ENCODE assay signal across 13 cellular contexts in the genomic region with DNA sequence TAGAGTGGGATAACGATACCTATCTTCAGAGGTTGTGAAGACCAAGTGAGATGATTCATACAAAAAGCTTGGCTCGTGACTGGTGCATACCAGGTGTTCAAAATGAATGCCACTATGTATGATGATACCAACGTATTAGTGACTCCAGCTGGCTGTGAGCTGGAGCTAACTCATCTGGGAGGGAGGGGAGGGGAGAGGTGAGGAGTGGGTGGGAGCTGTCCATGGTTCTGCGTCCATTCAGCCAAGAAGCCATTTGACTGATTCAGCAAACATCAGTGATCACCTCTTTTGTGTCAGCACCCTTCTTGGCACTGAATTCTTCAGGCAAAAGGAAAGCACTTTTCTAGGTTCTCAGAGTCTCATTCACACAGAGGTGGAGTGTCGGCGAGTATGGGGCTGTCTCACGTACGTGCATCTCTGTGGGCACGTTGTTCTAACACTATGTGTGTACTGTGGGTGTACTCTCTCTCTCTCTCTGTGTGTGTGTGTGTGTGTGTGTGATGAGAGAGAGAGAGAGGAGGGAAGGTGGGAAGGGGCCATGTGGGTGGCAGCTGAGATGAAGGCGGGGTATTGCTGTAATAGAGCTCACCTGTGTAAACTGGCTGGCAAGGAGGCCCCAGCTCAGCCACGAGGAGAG.
DNase-seq lines count a peak whose midpoint lies in the region; ATAC-seq, FAIRE-seq and TF ChIP-seq lines count a peak whose summit lies in the region.
"Had no signal": no experiment of that assay in that cellular context is flagged by ENCODE, and none has a peak within 500 bp of the region (broad histone marks: within the 10 kb centered on the region; RNA-seq: fewer than 3 reads in every experiment).

No MANE protein-coding gene starts in this region.

- H3K9ac ChIP-seq in H1 (replicated peaks in 1 of 4; ENCODE audit: extremely low read depth in 1 of 4, low read depth in 3 of 4, low read length in 3 of 4) (no peak overlapping the region), neuronal stem cell (ENCODE audit: low read depth, low read length, poor library complexity) (no peak overlapping the region)
- H3K9ac ChIP-seq: BLaER1 treated with 17β-estradiol and CSF1 and Interleukin-3, amounts not matched to agents 10 nM and 100 nM; parathyroid adenoma had no signal

- H2AFZ ChIP-seq in H1 (ENCODE audit: low read length): no peak overlapping the region
- no peak overlapping the region for H2AFZ ChIP-seq in neuronal stem cell (ENCODE audit: low read length)
- H2AFZ ChIP-seq: parathyroid adenoma had no signal

- 0 out of 4 replicates have a peak, but pooled peaks of 1 of the 2 experiments have one; percentile 0 for TF ChIP-seq RAD21 in H1 (IDR thresholded peaks at IDR 0.05 in 1 of 2, conservative IDR thresholded peaks at IDR 0.05 in 1 of 2; ENCODE audit: low read depth in 2 of 2, low read length in 2 of 2)

- H3K27ac ChIP-seq in H1 (ENCODE audit: low read depth, low read length) (no peak overlapping the region), neuronal stem cell (replicated peaks; ENCODE audit: low read length) (no peak overlapping the region)
- H3K27ac ChIP-seq: BLaER1 treated with 17β-estradiol and CSF1 and Interleukin-3, amounts not matched to agents 10 nM and 100 nM; parathyroid adenoma had no signal

- no peaks in the 10 kb centered on the region for H3K36me3 Mint-ChIP-seq in activated CD8-positive, alpha-beta T cell treated with anti-CD3 and anti-CD28 coated beads for 36 hours (ENCODE audit: low read depth)
- no peaks in the 10 kb centered on the region for H3K36me3 Mint-ChIP-seq in activated CD8-positive, alpha-beta T cell treated with anti-CD3 and anti-CD28 coated beads, Interleukin-2, amount 10 ng/mL, durations not matched to agents 7 days and 5 days (ENCODE audit: low read depth)
- H3K36me3 Mint-ChIP-seq: stimulated activated effector memory CD8-positive, alpha-beta T cell treated with anti-CD3 and anti-CD28 coated beads, Interleukin-12 subunit alpha, Interleukin-12 subunit beta, amount 100 ng/mL, for 72 hours had no signal

- H3K4me2 ChIP-seq in H1 (ENCODE audit: insufficient read depth in 1 of 2, low read depth in 2 of 2, low read length in 2 of 2): no peak overlapping the region
- no peak overlapping the region for H3K4me2 ChIP-seq in neuronal stem cell (ENCODE audit: insufficient read depth, low read length, poor library complexity, severe bottlenecking)
- H3K4me2 ChIP-seq: BLaER1 treated with 17β-estradiol and CSF1 and Interleukin-3, amounts not matched to agents 10 nM and 100 nM had no signal

- no peaks in the 10 kb centered on the region for H3K27me3 ChIP-seq in H1 (replicated peaks in 1 of 4; ENCODE audit: control insufficient read depth in 3 of 4, extremely low read depth in 1 of 4, insufficient read depth in 3 of 4, low read length in 3 of 4)
- peaks cover 0 to 28% (median 0%) of the 10 kb centered on the region in 3 experiments for H3K27me3 ChIP-seq in neuronal stem cell (ENCODE audit: control insufficient read depth in 3 of 3, insufficient read depth in 3 of 3, low read depth in 1 of 3, low read length in 3 of 3)
- H3K27me3 ChIP-seq: BLaER1 treated with 17β-estradiol and CSF1 and Interleukin-3, amounts not matched to agents 10 nM and 100 nM had no signal

- no peaks in the 10 kb centered on the region for H3K23me2 ChIP-seq in H1 (ENCODE audit: low read depth, low read length)

- H3K9me3 ChIP-seq in H1 (ENCODE audit: insufficient read depth in 2 of 2, low read depth in 1 of 2, low read length in 1 of 2) (no peaks in the 10 kb centered on the region), neuronal stem cell (replicated peaks in 1 of 2; ENCODE audit: control insufficient read depth in 2 of 2, insufficient read depth in 1 of 2, low read depth in 1 of 2, low read length in 2 of 2) (no peaks in the 10 kb centered on the region)
- H3K9me3 ChIP-seq: BLaER1 treated with 17β-estradiol and CSF1 and Interleukin-3, amounts not matched to agents 10 nM and 100 nM had no signal

- no peak overlapping the region for H3K56ac ChIP-seq in H1 (replicated peaks; ENCODE audit: insufficient read length, low read depth, low read length)

- H2BK120ac ChIP-seq in H1 (replicated peaks; ENCODE audit: low read depth, low read length) (no peak overlapping the region), neuronal stem cell (ENCODE audit: low read depth, low read length) (no peak overlapping the region)

- FAIRE-seq in H1 (lab: Jason Lieb, UNC): peak; percentile 93

- TF ChIP-seq EP300 in H1 (IDR thresholded peaks at IDR 0.05; ENCODE audit: borderline replicate concordance in 1 of 2, low read depth in 2 of 2, low read length in 2 of 2): no peak

- no peaks in the 10 kb centered on the region; a peak in 1 of 7 replicates for H3K4me1 ChIP-seq in H1 (replicated peaks in 1 of 4; ENCODE audit: control insufficient read depth in 3 of 4, insufficient read depth in 4 of 4, low read length in 3 of 4)
- H3K4me1 ChIP-seq in neuronal stem cell (ENCODE audit: control insufficient read depth in 2 of 2, insufficient read depth in 1 of 2, low read depth in 1 of 2, low read length in 2 of 2): peaks cover 0 to 2% of the 10 kb centered on the region in 2 donors
- H3K4me1 ChIP-seq: parathyroid adenoma had no signal

- H4K5ac ChIP-seq in H1 (ENCODE audit: insufficient read length, low read depth, low read length): no peak overlapping the region

- H2BK20ac ChIP-seq in H1 (ENCODE audit: low read length): no peak overlapping the region

- H2BK15ac ChIP-seq in H1 (ENCODE audit: low read length) (no peak overlapping the region), neuronal stem cell (ENCODE audit: low read length) (no peak overlapping the region)

- H3K23ac ChIP-seq in H1 (ENCODE audit: insufficient read length): no peak overlapping the region
- no peak overlapping the region for H3K23ac ChIP-seq in neuronal stem cell (ENCODE audit: low read depth, low read length, poor library complexity)

- H3K27ac Mint-ChIP-seq in activated CD8-positive, alpha-beta T cell treated with anti-CD3 and anti-CD28 coated beads for 36 hours: no peak overlapping the region
- no peak overlapping the region for H3K27ac Mint-ChIP-seq in activated CD8-positive, alpha-beta T cell treated with anti-CD3 and anti-CD28 coated beads, Interleukin-2, amount 10 ng/mL, durations not matched to agents 7 days and 5 days
- H3K27ac Mint-ChIP-seq: stimulated activated effector memory CD8-positive, alpha-beta T cell treated with anti-CD3 and anti-CD28 coated beads, Interleukin-12 subunit alpha, Interleukin-12 subunit beta, amount 100 ng/mL, for 72 hours had no signal

- TF ChIP-seq POLR2A in H1 (IDR thresholded peaks at IDR 0.05; ENCODE audit: control extremely low read depth in 1 of 2, low read depth in 2 of 2, low read length in 2 of 2): no peak

- H3K18ac ChIP-seq in H1 (ENCODE audit: extremely low read depth, low read length) (no peak overlapping the region), neuronal stem cell (ENCODE audit: low read length) (no peak overlapping the region)

- no peak overlapping the region for H3K4me3 Mint-ChIP-seq in activated CD8-positive, alpha-beta T cell treated with anti-CD3 and anti-CD28 coated beads for 36 hours
- no peak overlapping the region for H3K4me3 Mint-ChIP-seq in activated CD8-positive, alpha-beta T cell treated with anti-CD3 and anti-CD28 coated beads, Interleukin-2, amount 10 ng/mL, durations not matched to agents 7 days and 5 days
- H3K4me3 Mint-ChIP-seq: stimulated activated effector memory CD8-positive, alpha-beta T cell treated with anti-CD3 and anti-CD28 coated beads, Interleukin-12 subunit alpha, Interleukin-12 subunit beta, amount 100 ng/mL, for 72 hours had no signal

- H3K9me3 Mint-ChIP-seq in activated CD8-positive, alpha-beta T cell treated with anti-CD3 and anti-CD28 coated beads for 36 hours: no peaks in the 10 kb centered on the region
- no peaks in the 10 kb centered on the region for H3K9me3 Mint-ChIP-seq in activated CD8-positive, alpha-beta T cell treated with anti-CD3 and anti-CD28 coated beads, Interleukin-2, amount 10 ng/mL, durations not matched to agents 7 days and 5 days (ENCODE audit: insufficient read depth)
- H3K9me3 Mint-ChIP-seq: stimulated activated effector memory CD8-positive, alpha-beta T cell treated with anti-CD3 and anti-CD28 coated beads, Interleukin-12 subunit alpha, Interleukin-12 subunit beta, amount 100 ng/mL, for 72 hours had no signal

- no peak overlapping the region for H3K4me3 ChIP-seq in H1 (ENCODE audit: extremely low read depth in 1 of 4, insufficient read depth in 2 of 4, low read depth in 3 of 4, low read length in 4 of 4)
- H3K4me3 ChIP-seq in neuronal stem cell (ENCODE audit: low read length in 2 of 2): no peak overlapping the region
- H3K4me3 ChIP-seq: BLaER1 treated with 17β-estradiol and CSF1 and Interleukin-3, amounts not matched to agents 10 nM and 100 nM had no signal

- no peaks in the 10 kb centered on the region for H3K79me2 ChIP-seq in H1 (ENCODE audit: control insufficient read depth in 1 of 2, insufficient read depth in 2 of 2, low read length in 2 of 2)
- H3K79me2 ChIP-seq: parathyroid adenoma had no signal

- H4K8ac ChIP-seq in H1 (ENCODE audit: extremely low read depth, insufficient read depth, low read length) (no peak overlapping the region), neuronal stem cell (ENCODE audit: low read depth, low read length) (no peak overlapping the region)

- ATAC-seq in activated CD8-positive, alpha-beta T cell treated with anti-CD3 and anti-CD28 coated beads for 36 hours: no peak
- no peak for ATAC-seq in activated CD8-positive, alpha-beta T cell treated with anti-CD3 and anti-CD28 coated beads, Interleukin-2, amount 10 ng/mL, durations not matched to agents 7 days and 5 days
- no peak for ATAC-seq in HG03025 (IDR thresholded peaks at IDR 0.05; ENCODE audit: low FRiP score, unreplicated experiment)
- no peak for ATAC-seq in HG03175 (IDR thresholded peaks at IDR 0.05; ENCODE audit: unreplicated experiment)
- ATAC-seq: stimulated activated effector memory CD8-positive, alpha-beta T cell treated with anti-CD3 and anti-CD28 coated beads, Interleukin-12 subunit alpha, Interleukin-12 subunit beta, amount 100 ng/mL, for 72 hours had no signal

- H3K14ac ChIP-seq in H1 (ENCODE audit: insufficient read length) (no peak overlapping the region), neuronal stem cell (ENCODE audit: low read length) (no peak overlapping the region)

- TF ChIP-seq CTCF in activated CD8-positive, alpha-beta T cell treated with anti-CD3 and anti-CD28 coated beads for 36 hours (IDR thresholded peaks at IDR 0.05): no peak
- no peak for TF ChIP-seq CTCF in H1 (IDR thresholded peaks at IDR 0.05; ENCODE audit: control extremely low read depth in 1 of 3, insufficient read depth in 1 of 3, low read depth in 1 of 3, low read length in 3 of 3)

- WGBS in H1 (ENCODE audit: extremely low coverage in 1 of 2, insufficient coverage in 1 of 2, insufficient read length in 1 of 2, insufficient replicate concordance in 2 of 2, low coverage in 1 of 2, low lambda C conversion rate in 2 of 2, missing lambda C conversion rate in 1 of 2), 2 experiments: 71% methylated on average over 11 of the region's 11 CpGs; no CpG with 5 or more reads in 1 of the 2 experiments
- no CpG with 5 or more reads among the region's 11 CpGs for whole genome bisulfite sequencing in neuronal stem cell (ENCODE audit: extremely low coverage in 2 of 2, insufficient read length in 2 of 2, insufficient replicate concordance in 1 of 2), 2 donors

- H2BK12ac ChIP-seq in H1 (ENCODE audit: low read depth, low read length): no peak overlapping the region
- H2BK12ac ChIP-seq in neuronal stem cell (ENCODE audit: low read length): no peak overlapping the region

- H2AK5ac ChIP-seq in H1 (ENCODE audit: low read depth, low read length) (no peak overlapping the region), neuronal stem cell (ENCODE audit: low read depth, low read length) (no peak overlapping the region)

- peaks cover 0 to 4% of the 10 kb centered on the region in 2 experiments for H4K20me1 ChIP-seq in H1 (replicated peaks in 1 of 2; ENCODE audit: control insufficient read depth in 1 of 2, insufficient read depth in 2 of 2, low read length in 2 of 2)
- H4K20me1 ChIP-seq: BLaER1 treated with 17β-estradiol and CSF1 and Interleukin-3, amounts not matched to agents 10 nM and 100 nM had no signal

- intact Hi-C loops in activated CD8-positive, alpha-beta T cell treated with anti-CD3 and anti-CD28 coated beads for 36 hours (cut with micrococcal nuclease): no loop called here

- H2BK5ac ChIP-seq in H1 (ENCODE audit: low read depth, low read length) (no peak overlapping the region), neuronal stem cell (ENCODE audit: low read length) (no peak overlapping the region)

- H3K79me1 ChIP-seq in H1 (ENCODE audit: low read depth, low read length) (no peaks in the 10 kb centered on the region), neuronal stem cell (ENCODE audit: low read depth, low read length) (no peaks in the 10 kb centered on the region)

- no peak overlapping the region for H4K91ac ChIP-seq in H1 (replicated peaks; ENCODE audit: insufficient read length, low read length)
- no peak overlapping the region for H4K91ac ChIP-seq in neuronal stem cell (ENCODE audit: low read depth, low read length, poor library complexity)

- POLR2A ChIA-PET in activated CD8-positive, alpha-beta T cell treated with anti-CD3 and anti-CD28 coated beads for 36 hours (lab: Charles Lee): no interaction called here
- POLR2A ChIA-PET in activated CD8-positive, alpha-beta T cell treated with anti-CD3 and anti-CD28 coated beads, Interleukin-2, amount 10 ng/mL, durations not matched to agents 7 days and 5 days (lab: Charles Lee): no interaction called here
- POLR2A ChIA-PET in H1 (lab: Charles Lee; ENCODE audit: partially characterized antibody): no interaction called here

- no peaks in the 10 kb centered on the region for H3K4me1 Mint-ChIP-seq in activated CD8-positive, alpha-beta T cell treated with anti-CD3 and anti-CD28 coated beads for 36 hours (ENCODE audit: low read depth)
- no peaks in the 10 kb centered on the region for H3K4me1 Mint-ChIP-seq in activated CD8-positive, alpha-beta T cell treated with anti-CD3 and anti-CD28 coated beads, Interleukin-2, amount 10 ng/mL, durations not matched to agents 7 days and 5 days (ENCODE audit: low read depth)
- H3K4me1 Mint-ChIP-seq: stimulated activated effector memory CD8-positive, alpha-beta T cell treated with anti-CD3 and anti-CD28 coated beads, Interleukin-12 subunit alpha, Interleukin-12 subunit beta, amount 100 ng/mL, for 72 hours had no signal

- peak; percentile 46 for DNase-seq in activated CD8-positive, alpha-beta T cell treated with anti-CD3 and anti-CD28 coated beads for 36 hours
- no peak for DNase-seq in activated CD8-positive, alpha-beta T cell treated with anti-CD3 and anti-CD28 coated beads, Interleukin-2, amount 10 ng/mL, durations not matched to agents 7 days and 5 days
- DNase-seq in NCI-H460 (ENCODE audit: extremely low read depth, low read depth) (peak; percentile 6), H1 (ENCODE audit: low read depth in 1 of 2, low spot score in 2 of 2) (peak; percentile 25 to 65), neuronal stem cell (ENCODE audit: low spot score) (peak; percentile 76), NCI-H1694 treated with DMSO at 0.1 percent for 48 hours (lab: John Stamatoyannopoulos, UW) (no peak)
- DNase-seq: anterior cingulate cortex, hippocampal formation had no signal

- H3K36me3 ChIP-seq in H1 (ENCODE audit: control insufficient read depth in 2 of 4, insufficient read depth in 4 of 4, low read length in 3 of 4): no peaks in the 10 kb centered on the region
- no peaks in the 10 kb centered on the region for H3K36me3 ChIP-seq in neuronal stem cell (replicated peaks in 1 of 2; ENCODE audit: control insufficient read depth in 2 of 2, insufficient read depth in 2 of 2, low read length in 2 of 2)
- H3K36me3 ChIP-seq: BLaER1 treated with 17β-estradiol and CSF1 and Interleukin-3, amounts not matched to agents 10 nM and 100 nM had no signal

- CTCF ChIA-PET in activated CD8-positive, alpha-beta T cell treated with anti-CD3 and anti-CD28 coated beads for 36 hours (lab: Charles Lee): interaction anchor here (1.3 to 1.6 kb wide), 2 partner anchors 14 to 15 kb away, joined by 4 to 7 read pairs; no protein-coding TSS in a partner anchor
- CTCF ChIA-PET in activated CD8-positive, alpha-beta T cell treated with anti-CD3 and anti-CD28 coated beads, Interleukin-2, amount 10 ng/mL, durations not matched to agents 7 days and 5 days (lab: Charles Lee): no interaction called here
- CTCF ChIA-PET in H1 (lab: Charles Lee; ENCODE audit: partially characterized antibody): interaction anchor here (0.6 to 3.3 kb wide), 13 partner anchors 14 to 465 kb away, joined by 3 to 20 read pairs (median 3); no protein-coding TSS in a partner anchor

- no peak overlapping the region for H3K4ac ChIP-seq in H1 (replicated peaks; ENCODE audit: insufficient read length, low read depth, low read length)
- H3K4ac ChIP-seq in neuronal stem cell (ENCODE audit: low read length): no peak overlapping the region

- peaks cover 2% of the 10 kb centered on the region for H3K27me3 Mint-ChIP-seq in activated CD8-positive, alpha-beta T cell treated with anti-CD3 and anti-CD28 coated beads for 36 hours
- H3K27me3 Mint-ChIP-seq in activated CD8-positive, alpha-beta T cell treated with anti-CD3 and anti-CD28 coated beads, Interleukin-2, amount 10 ng/mL, durations not matched to agents 7 days and 5 days (ENCODE audit: low read depth): peaks cover 2% of the 10 kb centered on the region

Comparison
In these comparisons a context has a peak if more than half of its experiments do, and no peak if none do; other contexts are left out.
1. DNase-seq: peak in activated CD8-positive, alpha-beta T cell treated with anti-CD3 and anti-CD28 coated beads for 36 hours (single experiment), NCI-H460 (single experiment), H1 (2 of 2) and neuronal stem cell (single experiment); none in activated CD8-positive, alpha-beta T cell treated with anti-CD3 and anti-CD28 coated beads, Interleukin-2, amount 10 ng/mL, durations not matched to agents 7 days and 5 days (single experiment) and NCI-H1694 treated with DMSO at 0.1 percent for 48 hours (single experiment).